In the genomic region with DNA sequence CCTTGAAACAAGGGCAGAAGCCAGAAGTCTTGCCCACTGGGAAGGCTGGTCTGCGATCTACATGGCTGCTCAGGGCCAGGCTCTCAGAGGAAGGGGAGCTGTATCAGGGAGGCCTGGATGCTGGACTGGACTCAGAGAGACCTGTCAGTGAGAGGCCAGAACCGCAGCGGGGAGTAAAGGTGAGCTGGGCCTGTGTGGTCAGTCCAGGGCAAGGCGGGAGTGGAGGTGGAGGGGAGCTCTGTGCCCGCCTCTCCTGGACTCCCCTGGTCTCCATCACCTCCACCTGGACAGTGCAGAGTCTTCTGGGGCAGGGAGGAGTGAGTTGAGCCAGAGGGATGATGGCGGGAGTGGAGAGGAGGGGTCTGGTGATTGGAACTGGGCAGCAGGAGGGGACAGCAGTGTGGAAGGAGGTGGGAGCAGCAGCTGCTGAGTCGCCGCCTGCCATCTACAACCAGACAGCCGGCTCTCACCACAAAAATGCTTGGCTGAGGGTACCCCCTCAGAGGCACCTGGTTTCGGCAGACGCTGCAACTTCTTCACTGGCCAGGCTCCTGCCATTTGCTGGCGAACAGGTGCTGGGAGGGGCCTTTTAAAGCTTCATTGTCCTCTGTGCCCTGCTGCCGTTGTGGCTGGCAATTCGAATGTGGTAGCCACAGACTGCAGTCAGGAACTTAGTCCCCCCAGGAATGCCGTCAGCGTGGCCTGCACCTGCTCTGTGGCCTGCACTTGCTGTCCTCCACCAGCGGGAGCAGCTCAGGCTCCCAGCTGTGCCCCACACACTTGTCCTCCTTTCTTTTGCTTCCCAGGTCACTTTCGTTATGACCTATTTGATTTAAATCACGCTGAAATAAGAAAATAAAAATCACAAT, we compare ENCODE assay signal across 8 cellular contexts. TPM values are rescaled to one million over a fixed set of nuclear protein-coding genes. Genes with fewer than 3 reads are reported as not detected.
DNase-seq lines count a peak whose midpoint lies in the region; ATAC-seq, FAIRE-seq and TF ChIP-seq lines count a peak whose summit lies in the region.

No MANE protein-coding gene starts in this region.

- no peak for ATAC-seq in HG03342 (IDR thresholded peaks at IDR 0.05; ENCODE audit: unreplicated experiment)

- 47 to 72% methylated on average over 19 of the region's 19 CpGs for WGBS in sigmoid colon, 2 donors

- FAIRE-seq in RCC 7860 (lab: Jason Lieb, UNC), result no peak

- in situ Hi-C loops in KBM-7 (cut with MboI; ENCODE audit: low pct_unique_long_range_greater_than_20kb, low sequenced_read_pairs), result no loop called here

- peak overlapping the region; percentile 35 to 93 (median 90) for H3K27ac ChIP-seq in sigmoid colon
- no peak overlapping the region for H3K27ac ChIP-seq in effector memory CD4-positive, alpha-beta T cell (ENCODE audit: insufficient read depth, low read length, poor library complexity, severe bottlenecking)

- no peak for TF ChIP-seq POLR2A in sigmoid colon (IDR thresholded peaks at IDR 0.05)

- H3K4me1 ChIP-seq in sigmoid colon, result peaks cover 0 to 75% (median 35%) of the 10 kb centered on the region in 4 donors
- peaks cover 16% of the 10 kb centered on the region for H3K4me1 ChIP-seq in effector memory CD4-positive, alpha-beta T cell (ENCODE audit: control insufficient read depth, insufficient read depth, low read length, poor library complexity, severe bottlenecking)

- TF ChIP-seq CTCF in GM12874 (IDR thresholded peaks at IDR 0.05; ENCODE audit: insufficient read depth, low read depth, low read length) (peak; percentile 40; the same call in 1 of the 2 replicates), sigmoid colon (IDR thresholded peaks at IDR 0.05) (peak in 1 of 4 experiments; percentile 18)

- DNase-seq in RCC 7860 (ENCODE audit: low spot score) (peak; percentile 45), globus pallidus (ENCODE audit: low spot score) (peak; percentile 64), sigmoid colon (peak; percentile 67), KBM-7 (no peak), posterior vena cava (ENCODE audit: low spot score) (no peak)
- DNase-seq in effector memory CD4-positive, alpha-beta T cell, result no peak

- H3K36me3 ChIP-seq in sigmoid colon, result no peaks in the 10 kb centered on the region
- no peaks in the 10 kb centered on the region for H3K36me3 ChIP-seq in effector memory CD4-positive, alpha-beta T cell (ENCODE audit: control insufficient read depth, insufficient read depth, low read length)

- TF ChIP-seq EP300 in sigmoid colon (IDR thresholded peaks at IDR 0.05), result no peak

- H3K9me3 ChIP-seq in sigmoid colon, result no peaks in the 10 kb centered on the region
- H3K9me3 ChIP-seq in effector memory CD4-positive, alpha-beta T cell (ENCODE audit: control insufficient read depth, low read length), result no peaks in the 10 kb centered on the region

- intact Hi-C loops in sigmoid colon (cut with DNase I), result no loop called here
- intact Hi-C loops in posterior vena cava (cut with DNase I), result loop anchor here in 1 of 2 donors (1.0 kb wide), 1 partner anchor 16 kb away; no protein-coding TSS in a partner anchor

- peak overlapping the region in 3 of 4 donors; percentile 65 to 74 (median 72) for H3K4me3 ChIP-seq in sigmoid colon
- no peak overlapping the region for H3K4me3 ChIP-seq in effector memory CD4-positive, alpha-beta T cell (ENCODE audit: insufficient read depth, low read depth, low read length, poor library complexity, severe bottlenecking)

- H3K27me3 ChIP-seq in sigmoid colon, result no peaks in the 10 kb centered on the region
- no peaks in the 10 kb centered on the region for H3K27me3 ChIP-seq in effector memory CD4-positive, alpha-beta T cell (replicated peaks; ENCODE audit: control insufficient read depth, insufficient read depth, low read length, poor library complexity, severe bottlenecking)

RNA-seq across cellular contexts. Expression of gene RASSF4, which starts 3.5 kb away (rescaled TPM):
- total RNA-seq in sigmoid colon (10 to 100 TPM; 23.2 to 61.7 (median 45.2) TPM), posterior vena cava (10 to 100 TPM; 15.5 to 37.9 TPM)
- 10 to 100 TPM in 2 of 3 donors, 1 to 10 TPM in 1; 7.8 to 23.2 (median 13.6) TPM for polyA plus RNA-seq in sigmoid colon

RNA-seq across cellular contexts. Expression of gene DEPP1, which starts 15.5 kb away (rescaled TPM):
- total RNA-seq in sigmoid colon (100 to 1,000 TPM in 1 of 4 donors, 10 to 100 TPM in 3; 47.8 to 294 (median 54.7) TPM), posterior vena cava (100 to 1,000 TPM in 1 of 2 donors, 10 to 100 TPM in 1; 58.8 to 105 TPM)
- 10 to 100 TPM; 16.0 to 58.3 (median 53.6) TPM for polyA plus RNA-seq in sigmoid colon

RNA-seq across cellular contexts. Expression of gene ZNF22, which starts 37.6 kb away (rescaled TPM):
- total RNA-seq in sigmoid colon (10 to 100 TPM; 18.3 to 29.9 (median 24.0) TPM), posterior vena cava (10 to 100 TPM; 17.4 to 19.7 TPM)
- 10 to 100 TPM; 12.9 to 16.8 (median 13.5) TPM for polyA plus RNA-seq in sigmoid colon

RNA-seq across cellular contexts. Expression of gene TMEM72, which starts 52.0 kb away (rescaled TPM):
- total RNA-seq in sigmoid colon (under 1 TPM in 1 of 4 donors, not detected in 3; 0.33 TPM), posterior vena cava (not detected)
- polyA plus RNA-seq in sigmoid colon, result 10 to 100 TPM in 1 of 3 donors, 1 to 10 TPM in 2; 3.9 to 11.8 (median 4.2) TPM

Comparison
In these comparisons a context has a peak if more than half of its experiments do, and no peak if none do; other contexts are left out.
1. DNase-seq: peak in RCC 7860 (single experiment), globus pallidus (single experiment) and sigmoid colon (single experiment); none in KBM-7 (single experiment), effector memory CD4-positive, alpha-beta T cell (0 of 3) and posterior vena cava (single experiment).